ENCODE assay signal across 21 cellular contexts in the genomic region with DNA sequence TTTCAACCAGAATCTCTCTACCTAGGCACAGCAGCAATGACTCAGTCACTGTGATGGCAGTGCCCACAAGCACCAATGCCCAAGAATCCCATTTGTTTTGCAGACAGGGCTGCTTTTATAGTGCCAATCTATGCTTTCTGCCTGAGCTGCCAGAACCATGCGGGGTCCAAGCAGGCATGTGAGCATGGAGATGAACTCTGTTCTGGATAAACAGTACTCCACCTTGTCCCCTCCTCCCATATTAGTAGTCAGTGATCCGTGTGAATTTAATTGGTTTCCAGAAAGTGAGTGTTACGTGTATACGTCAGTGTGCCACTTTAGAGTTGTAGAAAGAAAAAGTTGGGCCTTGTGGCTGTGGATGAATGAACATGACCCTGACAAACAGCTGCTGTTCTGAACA.
DNase-seq lines count a peak whose midpoint lies in the region; ATAC-seq and TF ChIP-seq lines count a peak whose summit lies in the region.
"Had no signal": no experiment of that assay in that cellular context is flagged by ENCODE, and none has a peak within 500 bp of the region (broad histone marks: within the 10 kb centered on the region; RNA-seq: fewer than 3 reads in every experiment).

No MANE protein-coding gene starts in this region.

- peak; percentile 48 for DNase-seq in NCI-H1092 treated with DMSO at 0.1 percent for 48 hours (lab: John Stamatoyannopoulos, UW)
- DNase-seq in NCI-H1092 (lab: John Stamatoyannopoulos, UW) = no peak
- DNase-seq in NCI-H69 (lab: John Stamatoyannopoulos, UW) = peak; percentile 96
- peak; percentile 95 for DNase-seq in epithelial cell of proximal tubule (ENCODE audit: low read depth)
- DNase-seq in gastrocnemius medialis = no peak
- DNase-seq in osteocyte (ENCODE audit: extremely low spot score, unreplicated experiment) = no peak
- DNase-seq in natural killer cell = no peak
- no peak for DNase-seq in A673 (ENCODE audit: low spot score)
- DNase-seq: activated CD4-positive, CD25-positive, alpha-beta regulatory T cell; activated CD8-positive, alpha-beta T cell treated with anti-CD3 and anti-CD28 coated beads for 36 hours; activated naive CD4-positive, alpha-beta T cell treated with anti-CD3 and anti-CD28 coated beads for 36 hours; activated T-cell treated with anti-CD3 and anti-CD28 coated beads, Interleukin-2, amount 50 U/mL, for 24 hours; cerebellar nuclear complex; effector CD4-positive, alpha-beta T cell; MM.1S; stimulated activated CD4-positive, alpha-beta T cell treated with anti-CD3 and anti-CD28 coated beads, Interleukin-4, amount 100 ng/mL, for 24 hours; T-helper 9 cell had no signal

- H3K27ac Mint-ChIP-seq in osteocyte (ENCODE audit: unreplicated experiment) (no peak overlapping the region), natural killer cell (no peak overlapping the region)
- H3K27ac Mint-ChIP-seq: activated CD8-positive, alpha-beta T cell treated with anti-CD3 and anti-CD28 coated beads for 36 hours; activated naive CD4-positive, alpha-beta T cell treated with anti-CD3 and anti-CD28 coated beads for 36 hours; activated T-cell treated with anti-CD3 and anti-CD28 coated beads, Interleukin-2, amount 50 U/mL, for 24 hours had no signal

- H3K4me1 ChIP-seq in gastrocnemius medialis = peaks cover 3 to 16% of the 10 kb centered on the region in 2 donors
- H3K4me1 ChIP-seq in A673 (ENCODE audit: insufficient read depth, low read length, poor library complexity, severe bottlenecking) = peaks cover 14% of the 10 kb centered on the region
- H3K4me1 ChIP-seq: prostate gland had no signal

- no TSS peak for BruUV-seq in A673 (replicated peaks; lab: Mats Ljungman, UMichigan)

- no peaks in the 10 kb centered on the region for H3K9me3 ChIP-seq in gastrocnemius medialis
- H3K9me3 ChIP-seq in A673 (ENCODE audit: low read depth, low read length, poor library complexity, severe bottlenecking) = no peaks in the 10 kb centered on the region
- H3K9me3 ChIP-seq: BLaER1 treated with 17β-estradiol and CSF1 and Interleukin-3, amounts not matched to agents 10 nM and 100 nM; prostate gland had no signal

- ATAC-seq in gastrocnemius medialis (no peak), natural killer cell (no peak)
- ATAC-seq: activated CD8-positive, alpha-beta T cell treated with anti-CD3 and anti-CD28 coated beads for 36 hours; HCT116 had no signal

- H3K27me3 ChIP-seq in gastrocnemius medialis = no peaks in the 10 kb centered on the region
- no peaks in the 10 kb centered on the region for H3K27me3 ChIP-seq in A673 (replicated peaks; ENCODE audit: insufficient read depth, low read depth, low read length, poor library complexity)
- H3K27me3 ChIP-seq: BLaER1 treated with 17β-estradiol and CSF1 and Interleukin-3, amounts not matched to agents 10 nM and 100 nM had no signal

- no peak overlapping the region for H3K4me3 ChIP-seq in epithelial cell of proximal tubule (ENCODE audit: low read depth, low read length)
- no peak overlapping the region for H3K4me3 ChIP-seq in gastrocnemius medialis
- no peak overlapping the region for H3K4me3 ChIP-seq in A673 (ENCODE audit: low read depth, low read length, poor library complexity, severe bottlenecking)
- H3K4me3 ChIP-seq: BLaER1 treated with 17β-estradiol and CSF1 and Interleukin-3, amounts not matched to agents 10 nM and 100 nM; prostate gland; smooth muscle cell had no signal

- H3K4me1 Mint-ChIP-seq in osteocyte (ENCODE audit: unreplicated experiment) (peaks cover 22% of the 10 kb centered on the region), natural killer cell (no peaks in the 10 kb centered on the region)

- peaks cover 7% of the 10 kb centered on the region for H3K36me3 Mint-ChIP-seq in osteocyte (ENCODE audit: unreplicated experiment)
- no peaks in the 10 kb centered on the region for H3K36me3 Mint-ChIP-seq in natural killer cell

- CTCF ChIA-PET in A673 (lab: Charles Lee) = no interaction called here

- in situ Hi-C loops in gastrocnemius medialis (cut with MboI; ENCODE audit: low sequenced_read_pairs in 4 of 4) = no loop called here

- H3K27me3 Mint-ChIP-seq in osteocyte (ENCODE audit: unreplicated experiment) = no peaks in the 10 kb centered on the region
- H3K27me3 Mint-ChIP-seq in natural killer cell (ENCODE audit: low read depth in 2 of 2) = peaks cover 0 to 34% of the 10 kb centered on the region in 2 donors

- H3K27ac ChIP-seq in gastrocnemius medialis (peak overlapping the region in 3 of 4 donors; percentile 4 to 55 (median 14)), A673 (ENCODE audit: low read depth, low read length, poor library complexity, severe bottlenecking) (no peak overlapping the region)

- POLR2A ChIA-PET in A673 (lab: Charles Lee; ENCODE audit: low non-redundant PET) = no interaction called here

- no peak for TF ChIP-seq POLR2A in gastrocnemius medialis (IDR thresholded peaks at IDR 0.05)

- H3K36me3 ChIP-seq in gastrocnemius medialis = no peaks in the 10 kb centered on the region
- H3K36me3 ChIP-seq in A673 (ENCODE audit: insufficient read depth, low read length, poor library complexity, severe bottlenecking) = no peaks in the 10 kb centered on the region
- H3K36me3 ChIP-seq: BLaER1 treated with 17β-estradiol and CSF1 and Interleukin-3, amounts not matched to agents 10 nM and 100 nM; prostate gland had no signal

- H3K9me3 Mint-ChIP-seq in osteocyte (ENCODE audit: unreplicated experiment) (no peaks in the 10 kb centered on the region), natural killer cell (no peaks in the 10 kb centered on the region)
- H3K9me3 Mint-ChIP-seq: activated CD8-positive, alpha-beta T cell treated with anti-CD3 and anti-CD28 coated beads for 36 hours; activated naive CD4-positive, alpha-beta T cell treated with anti-CD3 and anti-CD28 coated beads for 36 hours; activated T-cell treated with anti-CD3 and anti-CD28 coated beads, Interleukin-2, amount 50 U/mL, for 24 hours had no signal

- TF ChIP-seq CTCF in epithelial cell of proximal tubule (conservative IDR thresholded peaks at IDR 0.05; ENCODE audit: low read depth, low read length) = no peak
- TF ChIP-seq CTCF in gastrocnemius medialis (IDR thresholded peaks at IDR 0.05 in 4 of 5, conservative IDR thresholded peaks at IDR 0.05 in 1 of 5) = no peak
- TF ChIP-seq CTCF in osteocyte (IDR thresholded peaks at IDR 0.05) = no peak
- no peak for TF ChIP-seq CTCF in natural killer cell (IDR thresholded peaks at IDR 0.05)
- TF ChIP-seq CTCF in A673 (conservative IDR thresholded peaks at IDR 0.05; ENCODE audit: low read depth, low read length) = no peak

- no peak overlapping the region for H3K4me3 Mint-ChIP-seq in osteocyte (ENCODE audit: unreplicated experiment)
- no peak overlapping the region for H3K4me3 Mint-ChIP-seq in natural killer cell
- H3K4me3 Mint-ChIP-seq: activated CD8-positive, alpha-beta T cell treated with anti-CD3 and anti-CD28 coated beads for 36 hours; activated naive CD4-positive, alpha-beta T cell treated with anti-CD3 and anti-CD28 coated beads for 36 hours; activated T-cell treated with anti-CD3 and anti-CD28 coated beads, Interleukin-2, amount 50 U/mL, for 24 hours had no signal

- intact Hi-C loops in gastrocnemius medialis (cut with DNase I; ENCODE audit: low total_unique reads) = no loop called here
- intact Hi-C loops in natural killer cell (cut with micrococcal nuclease) = no loop called here
- intact Hi-C loops in A673 (cut with micrococcal nuclease; ENCODE audit: unreplicated experiment) = no loop called here

Comparison
In these comparisons a context has a peak if more than half of its experiments do, and no peak if none do; other contexts are left out.
1. DNase-seq: peak in NCI-H1092 treated with DMSO at 0.1 percent for 48 hours (single experiment), NCI-H69 (single experiment) and epithelial cell of proximal tubule (single experiment); none in NCI-H1092 (single experiment), gastrocnemius medialis (0 of 2), osteocyte (single experiment), natural killer cell (single experiment) and A673 (single experiment).